Comparison of ENCODE assay signal across 9 cellular contexts in genomic region chr7:19709249-19709578, GRCh38. TPM values are rescaled to one million over a fixed set of nuclear protein-coding genes. Genes with fewer than 3 reads are reported as not detected.
DNase-seq lines count a peak whose midpoint lies in the region; ATAC-seq, FAIRE-seq and TF ChIP-seq lines count a peak whose summit lies in the region.
"Had no signal": no experiment of that assay in that cellular context is flagged by ENCODE, and none has a peak within 500 bp of the region (broad histone marks: within the 10 kb centered on the region; RNA-seq: fewer than 3 reads in every experiment).

No MANE protein-coding gene starts in this region.

- ATAC-seq in activated CD8-positive, alpha-beta memory T cell treated with anti-CD3 and anti-CD28 coated beads, Interleukin-2, amount 10 ng/mL, durations not matched to agents 7 days and 5 days: no peak
- no peak for ATAC-seq in GM18868 (IDR thresholded peaks at IDR 0.05; ENCODE audit: unreplicated experiment)

- CTCF ChIA-PET in activated CD8-positive, alpha-beta memory T cell treated with anti-CD3 and anti-CD28 coated beads, Interleukin-2, amount 10 ng/mL, durations not matched to agents 7 days and 5 days (lab: Charles Lee): interaction anchor here (0.8 to 2.3 kb wide), 10 partner anchors 9 to 889 kb away, joined by 3 to 19 read pairs (median 4); no protein-coding TSS in a partner anchor
- CTCF ChIA-PET in activated CD4-positive, alpha-beta memory T cell treated with anti-CD3 and anti-CD28 coated beads, Interleukin-2, amount 10 ng/mL, durations not matched to agents 7 days and 5 days (lab: Charles Lee): interaction anchor here (0.6 to 2.9 kb wide), 15 partner anchors 9 to 1061 kb away, joined by 3 to 28 read pairs (median 4); no protein-coding TSS in a partner anchor

- H3K36me3 ChIP-seq in kidney (ENCODE audit: control insufficient read depth in 1 of 2, insufficient read depth in 2 of 2, low read length in 2 of 2): no peaks in the 10 kb centered on the region
- peaks cover 0 to under 1% (median 0%) of the 10 kb centered on the region in 3 donors for H3K36me3 ChIP-seq in tibial artery

- H3K4me3 Mint-ChIP-seq in activated CD8-positive, alpha-beta memory T cell treated with anti-CD3 and anti-CD28 coated beads, Interleukin-2, amount 10 ng/mL, durations not matched to agents 7 days and 5 days: peak overlapping the region; percentile 96
- peak overlapping the region; percentile 94 for H3K4me3 Mint-ChIP-seq in activated CD4-positive, alpha-beta memory T cell treated with anti-CD3 and anti-CD28 coated beads, Interleukin-2, amount 10 ng/mL, durations not matched to agents 7 days and 5 days

- intact Hi-C loops in kidney (cut with DNase I): no loop called here
- intact Hi-C loops in tibial artery (cut with DNase I; ENCODE audit: low total_unique reads): no loop called here

- H3K4me1 Mint-ChIP-seq in activated CD8-positive, alpha-beta memory T cell treated with anti-CD3 and anti-CD28 coated beads, Interleukin-2, amount 10 ng/mL, durations not matched to agents 7 days and 5 days: peaks cover 35% of the 10 kb centered on the region
- H3K4me1 Mint-ChIP-seq in activated CD4-positive, alpha-beta memory T cell treated with anti-CD3 and anti-CD28 coated beads, Interleukin-2, amount 10 ng/mL, durations not matched to agents 7 days and 5 days: peaks cover 37% of the 10 kb centered on the region

- no peaks in the 10 kb centered on the region for H3K9me3 ChIP-seq in kidney (ENCODE audit: control insufficient read depth in 1 of 2, low read length in 2 of 2)
- H3K9me3 ChIP-seq in tibial artery: no peaks in the 10 kb centered on the region

- H3K27me3 ChIP-seq in tibial artery: no peaks in the 10 kb centered on the region

- no peaks in the 10 kb centered on the region for H3K36me3 Mint-ChIP-seq in activated CD8-positive, alpha-beta memory T cell treated with anti-CD3 and anti-CD28 coated beads, Interleukin-2, amount 10 ng/mL, durations not matched to agents 7 days and 5 days
- H3K36me3 Mint-ChIP-seq in activated CD4-positive, alpha-beta memory T cell treated with anti-CD3 and anti-CD28 coated beads, Interleukin-2, amount 10 ng/mL, durations not matched to agents 7 days and 5 days (ENCODE audit: low read depth): no peaks in the 10 kb centered on the region

- H3K4me3 ChIP-seq in kidney (ENCODE audit: low read length in 2 of 2) (peak overlapping the region; percentile 99), tibial artery (peak overlapping the region; percentile 74 to 91)

- POLR2A ChIA-PET in activated CD4-positive, alpha-beta memory T cell treated with anti-CD3 and anti-CD28 coated beads, Interleukin-2, amount 10 ng/mL, durations not matched to agents 7 days and 5 days (lab: Charles Lee): interaction anchor here (0.7 to 1.1 kb wide), 3 partner anchors 12 to 604 kb away, joined by 3 to 5 read pairs (median 3); no protein-coding TSS in a partner anchor

- no peak for FAIRE-seq in kidney (lab: Jason Lieb, UNC)
- FAIRE-seq: bronchial epithelial cell had no signal

- H3K27ac Mint-ChIP-seq in activated CD8-positive, alpha-beta memory T cell treated with anti-CD3 and anti-CD28 coated beads, Interleukin-2, amount 10 ng/mL, durations not matched to agents 7 days and 5 days: peak overlapping the region; percentile 86
- H3K27ac Mint-ChIP-seq in activated CD4-positive, alpha-beta memory T cell treated with anti-CD3 and anti-CD28 coated beads, Interleukin-2, amount 10 ng/mL, durations not matched to agents 7 days and 5 days: peak overlapping the region; percentile 71

- H3K9ac ChIP-seq in kidney (ENCODE audit: low read length in 2 of 2): peak overlapping the region in 1 of 2 donors; percentile 92

- no peaks in the 10 kb centered on the region for H3K27me3 Mint-ChIP-seq in activated CD8-positive, alpha-beta memory T cell treated with anti-CD3 and anti-CD28 coated beads, Interleukin-2, amount 10 ng/mL, durations not matched to agents 7 days and 5 days
- peaks cover 6% of the 10 kb centered on the region for H3K27me3 Mint-ChIP-seq in activated CD4-positive, alpha-beta memory T cell treated with anti-CD3 and anti-CD28 coated beads, Interleukin-2, amount 10 ng/mL, durations not matched to agents 7 days and 5 days

- DNase-seq in activated CD8-positive, alpha-beta memory T cell treated with anti-CD3 and anti-CD28 coated beads, Interleukin-2, amount 10 ng/mL, durations not matched to agents 7 days and 5 days: no peak
- no peak for DNase-seq in activated CD8-positive, alpha-beta memory T cell treated with anti-CD3 and anti-CD28 coated beads, Interleukin-2, amount 50 U/mL, for 4 hours
- DNase-seq in activated CD4-positive, alpha-beta memory T cell treated with anti-CD3 and anti-CD28 coated beads, Interleukin-2, amount 10 ng/mL, durations not matched to agents 7 days and 5 days: no peak
- DNase-seq in kidney: no peak
- no peak for DNase-seq in tibial artery
- DNase-seq in T1000 (lab: John Stamatoyannopoulos, UW): no peak
- DNase-seq in NK-92 (lab: John Stamatoyannopoulos, UW; ENCODE audit: unreplicated experiment): no peak

- TF ChIP-seq CTCF in kidney (IDR thresholded peaks at IDR 0.05; ENCODE audit: borderline replicate concordance, extremely low read depth, insufficient read depth): no peak
- no peak for TF ChIP-seq CTCF in tibial artery (IDR thresholded peaks at IDR 0.05)

- peak overlapping the region in 1 of 2 donors; percentile 36 for H3K27ac ChIP-seq in kidney (ENCODE audit: low read depth in 2 of 2, low read length in 2 of 2)
- peak overlapping the region; percentile 70 to 75 for H3K27ac ChIP-seq in tibial artery

- no peaks in the 10 kb centered on the region for H3K9me3 Mint-ChIP-seq in activated CD8-positive, alpha-beta memory T cell treated with anti-CD3 and anti-CD28 coated beads, Interleukin-2, amount 10 ng/mL, durations not matched to agents 7 days and 5 days (ENCODE audit: low read depth)
- H3K9me3 Mint-ChIP-seq in activated CD4-positive, alpha-beta memory T cell treated with anti-CD3 and anti-CD28 coated beads, Interleukin-2, amount 10 ng/mL, durations not matched to agents 7 days and 5 days: no peaks in the 10 kb centered on the region

- peaks cover 5 to 12% of the 10 kb centered on the region in 2 donors for H3K4me1 ChIP-seq in kidney (ENCODE audit: control insufficient read depth in 1 of 2, insufficient read depth in 1 of 2, low read depth in 1 of 2, low read length in 2 of 2)
- H3K4me1 ChIP-seq in tibial artery: peaks cover 0 to 21% (median 10%) of the 10 kb centered on the region in 4 donors

RNA-seq across cellular contexts. Expression of gene POLR1F, which starts 0.4 kb away (rescaled TPM):
- 10 to 100 TPM; 18.5 to 27.9 TPM for total RNA-seq in activated CD8-positive, alpha-beta memory T cell treated with anti-CD3 and anti-CD28 coated beads, Interleukin-2, amount 10 ng/mL, durations not matched to agents 7 days and 5 days
- total RNA-seq in activated CD4-positive, alpha-beta memory T cell treated with anti-CD3 and anti-CD28 coated beads, Interleukin-2, amount 10 ng/mL, durations not matched to agents 7 days and 5 days: 10 to 100 TPM; 17.0 to 17.3 TPM
- 13.3 TPM for total RNA-seq in kidney
- polyA plus RNA-seq in kidney (ENCODE audit: insufficient read depth, low read depth, low replicate concordance): 5.3 TPM
